1 cellular context compared by ENCODE assay signal in the genomic region with DNA sequence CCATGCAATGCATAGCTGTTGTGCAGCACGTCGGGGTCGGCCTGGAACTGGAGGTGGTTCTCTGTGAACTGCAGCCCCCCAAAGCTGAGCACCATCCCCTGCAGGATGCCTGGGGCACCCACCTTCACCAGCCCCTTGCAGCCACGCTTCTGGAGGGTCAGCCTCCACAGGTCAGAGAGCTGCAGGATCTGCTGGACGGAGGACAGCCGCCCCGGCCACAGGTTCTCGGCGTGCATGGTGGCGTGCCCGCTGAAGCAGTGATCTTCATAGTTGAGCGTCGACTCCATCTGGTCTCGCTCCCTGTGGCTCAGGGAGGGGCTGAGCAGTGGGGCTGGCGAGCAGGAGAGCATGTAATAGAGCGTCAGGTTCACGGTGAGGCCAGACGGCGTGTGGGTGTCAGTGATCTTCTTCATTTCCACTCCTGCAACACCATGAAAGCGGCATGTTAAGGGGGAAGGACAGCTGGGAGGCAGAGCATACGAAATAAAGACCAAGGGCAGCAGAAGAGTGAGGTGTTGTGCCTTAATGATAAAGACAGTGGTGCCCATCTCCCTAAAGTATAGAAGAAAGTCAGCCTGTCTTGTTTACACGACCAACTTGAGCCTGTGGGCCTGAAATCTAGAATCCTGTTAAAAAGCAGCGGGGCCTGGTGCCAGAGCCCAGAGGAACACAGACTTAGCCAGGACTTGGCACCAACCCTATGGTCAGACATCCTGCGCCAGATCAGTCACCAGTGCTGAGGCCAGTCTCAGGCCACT.
TF ChIP-seq lines count a peak whose summit lies in the region.

No MANE protein-coding gene starts in this region.

TF ChIP-seq in endothelial cell of umbilical vein, 7 proteins besides CTCF, POLR2A, EP300 and RAD21:
- TF ChIP-seq GATA2 (IDR thresholded peaks at IDR 0.05; ENCODE audit: insufficient read depth, insufficient read length, low read depth, low read length): no peak
- TF ChIP-seq, protein P1, sequence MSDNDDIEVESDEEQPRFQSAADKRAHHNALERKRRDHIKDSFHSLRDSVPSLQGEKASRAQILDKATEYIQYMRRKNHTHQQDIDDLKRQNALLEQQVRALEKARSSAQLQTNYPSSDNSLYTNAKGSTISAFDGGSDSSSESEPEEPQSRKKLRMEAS (IDR thresholded peaks at IDR 0.05; ENCODE audit: insufficient read depth, insufficient read length): no peak
- no peak for TF ChIP-seq FOS (IDR thresholded peaks at IDR 0.05; ENCODE audit: borderline replicate concordance, insufficient read depth, low read length)
